25 cellular contexts compared by ENCODE assay signal in the genomic region with DNA sequence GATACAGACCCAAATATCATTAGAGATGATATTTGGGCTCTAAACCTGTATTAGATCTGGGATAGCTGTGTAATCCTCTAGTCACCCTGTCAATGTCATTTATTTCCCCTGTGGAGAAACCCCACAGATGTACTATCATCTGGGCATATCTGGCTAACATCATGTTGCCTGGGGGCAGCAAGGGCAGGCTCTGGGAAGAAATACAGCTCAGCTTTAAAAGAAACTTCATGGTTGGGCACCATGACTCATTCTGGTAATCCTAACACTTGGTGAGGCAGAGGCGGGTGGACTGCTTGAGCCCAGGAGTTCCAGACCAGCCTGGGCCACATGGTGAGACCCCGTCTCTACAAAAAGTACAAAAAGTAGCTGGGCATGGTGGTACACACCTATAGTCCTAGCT.
DNase-seq lines count a peak whose midpoint lies in the region; ATAC-seq, FAIRE-seq and TF ChIP-seq lines count a peak whose summit lies in the region.
"Had no signal": no experiment of that assay in that cellular context is flagged by ENCODE, and none has a peak within 500 bp of the region (broad histone marks: within the 10 kb centered on the region; RNA-seq: fewer than 3 reads in every experiment).

No MANE protein-coding gene starts in this region.

- H4K5ac ChIP-seq in IMR-90 (ENCODE audit: low read depth, low read length) = peak overlapping the region; percentile 65; the same call in 1 of the 2 replicates

- ATAC-seq in IMR-90 (ENCODE audit: low read depth) (0 out of 2 replicates have a peak, but pooled peaks have one; percentile 34), HG02763 (IDR thresholded peaks at IDR 0.05; ENCODE audit: unreplicated experiment) (no peak)
- ATAC-seq: left lung; naive thymus-derived CD8-positive, alpha-beta T cell had no signal

- intact Hi-C loops in IMR-90 (cut with micrococcal nuclease) = no loop called here

- no TSS peak for BruUV-seq in IMR-90 (replicated peaks; lab: Mats Ljungman, UMichigan)

- H2BK20ac ChIP-seq in IMR-90 (ENCODE audit: low read depth, low read length) = no peak overlapping the region

- H2AFZ ChIP-seq in IMR-90 (replicated peaks; ENCODE audit: low read length, poor library complexity) (no peak overlapping the region), SK-N-SH (ENCODE audit: low read depth) (no peak overlapping the region)

- H3K4ac ChIP-seq in IMR-90 (ENCODE audit: low read depth, low read length) = no peak overlapping the region

- H3K4me3 ChIP-seq in IMR-90 (ENCODE audit: insufficient read depth, low read depth, low read length) = no peak overlapping the region
- no peak overlapping the region for H3K4me3 ChIP-seq in SK-N-SH (ENCODE audit: low read depth in 2 of 2, low read length in 1 of 2)
- no peak overlapping the region for H3K4me3 ChIP-seq in fibroblast of mammary gland (ENCODE audit: control insufficient read depth, low read depth, low read length)
- H3K4me3 ChIP-seq in small intestine (ENCODE audit: low read depth in 1 of 2, low read length in 2 of 2) = no peak overlapping the region
- H3K4me3 ChIP-seq: left lung, uterus had no signal

- H2AK9ac ChIP-seq in IMR-90 (replicated peaks; ENCODE audit: low read depth, low read length, poor library complexity) = no peak overlapping the region

- no peak overlapping the region; the same call in 2 of the 3 replicates for H2BK15ac ChIP-seq in IMR-90 (ENCODE audit: low read depth, low read length)

- H4K20me1 ChIP-seq in IMR-90 (ENCODE audit: insufficient read depth, low read length) = no peaks in the 10 kb centered on the region
- no peaks in the 10 kb centered on the region for H4K20me1 ChIP-seq in SK-N-SH (ENCODE audit: insufficient read depth)

- no peak for TF ChIP-seq POLR2A in IMR-90 (IDR thresholded peaks at IDR 0.05; ENCODE audit: low read depth, low read length)

- no peaks in the 10 kb centered on the region for H3K9me3 Mint-ChIP-seq in osteocyte (ENCODE audit: unreplicated experiment)
- H3K9me3 Mint-ChIP-seq: mesothelial cell of epicardium; naive thymus-derived CD8-positive, alpha-beta T cell; T-helper 2 cell treated with Interferon-gamma antibody and Interleukin-4, amounts not matched to agents 5 μg/mL and 100 μg/mL, for 36 hours had no signal

- peak overlapping the region; percentile 41 for H2BK5ac ChIP-seq in IMR-90 (ENCODE audit: low read depth, low read length, poor library complexity, severe bottlenecking)

- CTCF ChIA-PET in IMR-90 (lab: Yijun Ruan, JAX) = interaction anchor here (1.1 to 1.4 kb wide), 2 partner anchors 8 to 12 kb away, joined by 3 to 4 read pairs; no protein-coding TSS in a partner anchor
- CTCF ChIA-PET in SK-N-SH (lab: Yijun Ruan, JAX) = no interaction called here

- H3F3A ChIP-seq in SK-N-SH (replicated peaks; ENCODE audit: insufficient read depth) = no peaks in the 10 kb centered on the region

- H3K4me3 Mint-ChIP-seq in osteocyte (ENCODE audit: unreplicated experiment) = no peak overlapping the region
- H3K4me3 Mint-ChIP-seq: immature natural killer cell; mesothelial cell of epicardium; naive thymus-derived CD8-positive, alpha-beta T cell; T-helper 2 cell treated with Interferon-gamma antibody and Interleukin-4, amounts not matched to agents 5 μg/mL and 100 μg/mL, for 36 hours had no signal

- H4K8ac ChIP-seq in IMR-90 (ENCODE audit: low read depth in 2 of 2, low read length in 2 of 2) = peak overlapping the region in 1 of 2 experiments; percentile 13; a peak in 1 of 4 replicates

- H3K79me1 ChIP-seq in IMR-90 (ENCODE audit: low read depth in 1 of 2, low read length in 2 of 2) = no peaks in the 10 kb centered on the region

- TF ChIP-seq EP300 in SK-N-SH (IDR thresholded peaks at IDR 0.05; ENCODE audit: borderline replicate concordance in 1 of 2, low read depth in 1 of 2, low read length in 1 of 2) = peak; percentile 36 to 52; a peak in 2 of 4 replicates

- H3K18ac ChIP-seq in IMR-90 (ENCODE audit: low read depth, low read length) = peak overlapping the region; percentile 65; the same call in 1 of the 2 replicates

- no peaks in the 10 kb centered on the region for H3K36me3 Mint-ChIP-seq in osteocyte (ENCODE audit: unreplicated experiment)
- H3K36me3 Mint-ChIP-seq: immature natural killer cell; naive thymus-derived CD8-positive, alpha-beta T cell had no signal

- H3K4me1 Mint-ChIP-seq in osteocyte (ENCODE audit: unreplicated experiment) = peaks cover 33% of the 10 kb centered on the region
- H3K4me1 Mint-ChIP-seq: immature natural killer cell; naive thymus-derived CD8-positive, alpha-beta T cell had no signal

- H3K36me3 ChIP-seq in IMR-90 (ENCODE audit: control insufficient read depth, insufficient read depth, low read length) = peaks cover 5% of the 10 kb centered on the region
- no peaks in the 10 kb centered on the region for H3K36me3 ChIP-seq in SK-N-SH (replicated peaks in 1 of 2; ENCODE audit: control insufficient read depth in 1 of 2, insufficient read depth in 2 of 2, low read length in 1 of 2)
- no peaks in the 10 kb centered on the region for H3K36me3 ChIP-seq in small intestine (ENCODE audit: control insufficient read depth in 2 of 2, insufficient read depth in 2 of 2, low read length in 2 of 2)
- H3K36me3 ChIP-seq: left lung, uterus, WERI-Rb-1 had no signal

- POLR2A ChIA-PET in IMR-90 (lab: Charles Lee; ENCODE audit: unreplicated experiment) = no interaction called here
- POLR2A ChIA-PET in SK-N-SH (lab: Yijun Ruan, JAX) = no interaction called here

- H4K91ac ChIP-seq in IMR-90 (ENCODE audit: insufficient read depth, low read depth, low read length) = no peak overlapping the region

- no peaks in the 10 kb centered on the region for H3K9me3 ChIP-seq in IMR-90 (ENCODE audit: control insufficient read depth, insufficient read depth, low read length)
- no peaks in the 10 kb centered on the region for H3K9me3 ChIP-seq in SK-N-SH
- no peaks in the 10 kb centered on the region for H3K9me3 ChIP-seq in small intestine (ENCODE audit: control insufficient read depth, low read depth)
- H3K9me3 ChIP-seq: left lung, uterus had no signal

- TF ChIP-seq CTCF in IMR-90 (conservative IDR thresholded peaks at IDR 0.05; ENCODE audit: low read depth, low read length) = no peak
- TF ChIP-seq CTCF in SK-N-SH (IDR thresholded peaks at IDR 0.05) = no peak
- no peak for TF ChIP-seq CTCF in fibroblast of mammary gland (conservative IDR thresholded peaks at IDR 0.05; ENCODE audit: control insufficient read depth, insufficient read depth, low read depth, low read length)
- no peak for TF ChIP-seq CTCF in osteocyte (IDR thresholded peaks at IDR 0.05)

- H2BK120ac ChIP-seq in IMR-90 (ENCODE audit: low read depth, low read length) = no peak overlapping the region

- H3K27ac ChIP-seq in IMR-90 (ENCODE audit: insufficient read depth, low read length) (no peak overlapping the region), SK-N-SH (ENCODE audit: low read depth in 2 of 2, low read length in 1 of 2) (no peak overlapping the region), small intestine (ENCODE audit: low read depth in 1 of 2, low read length in 1 of 2) (no peak overlapping the region)
- H3K27ac ChIP-seq: HL-60, left lung, uterus, WERI-Rb-1 had no signal

- peaks cover 12% of the 10 kb centered on the region for H3K4me1 ChIP-seq in IMR-90 (ENCODE audit: control insufficient read depth, insufficient read depth, low read length)
- no peaks in the 10 kb centered on the region; a peak in 1 of 4 replicates for H3K4me1 ChIP-seq in SK-N-SH (ENCODE audit: control insufficient read depth in 1 of 2, insufficient read depth in 2 of 2, low read depth in 1 of 2, low read length in 1 of 2)
- peaks cover 0 to 7% of the 10 kb centered on the region in 2 donors for H3K4me1 ChIP-seq in small intestine (ENCODE audit: control insufficient read depth in 2 of 2, insufficient read depth in 1 of 2, low read depth in 1 of 2, low read length in 1 of 2)
- H3K4me1 ChIP-seq: left lung, uterus had no signal

- H3K9me2 ChIP-seq in SK-N-SH = no peaks in the 10 kb centered on the region

- H3K9ac ChIP-seq in IMR-90 (ENCODE audit: low read depth, low read length) (no peak overlapping the region), SK-N-SH (no peak overlapping the region)

- DNase-seq in EH (ENCODE audit: low read depth) (peak; percentile 77), IMR-90 (peak; percentile 21), SK-N-SH (peak; percentile 7), fibroblast of mammary gland (ENCODE audit: low read depth) (peak; percentile 24), GM19238 (ENCODE audit: insufficient read length, low spot score) (no peak), small intestine (no peak), osteocyte (ENCODE audit: extremely low spot score, unreplicated experiment) (no peak)
- DNase-seq: activated CD4-positive, alpha-beta T cell treated with anti-CD3 and anti-CD28 coated beads, Interleukin-2, amount 50 U/mL, for 1 hour; activated naive CD4-positive, alpha-beta T cell treated with anti-CD3 and anti-CD28 coated beads, Interleukin-2, amount 50 U/mL, for 16 hours; aorta; C1 segment of cervical spinal cord; cerebellar nuclear complex; immature natural killer cell; left lung; naive thymus-derived CD8-positive, alpha-beta T cell; NCI-H510A treated with DMSO at 0.1 percent for 48 hours; occipital lobe; substantia nigra; uterus; WERI-Rb-1 had no signal

- H3K23ac ChIP-seq in IMR-90 (ENCODE audit: low read depth, low read length) = no peak overlapping the region

- H3K14ac ChIP-seq in IMR-90 (replicated peaks; ENCODE audit: low read depth, low read length) = no peak overlapping the region

- no peak overlapping the region for H3K56ac ChIP-seq in IMR-90 (ENCODE audit: extremely low read depth, insufficient read depth, low read length)

- peaks cover 5% of the 10 kb centered on the region; the same call in 1 of the 2 replicates for H3K9me1 ChIP-seq in IMR-90 (ENCODE audit: insufficient read depth, low read length)

- H3K27me3 Mint-ChIP-seq in osteocyte (ENCODE audit: unreplicated experiment) = no peaks in the 10 kb centered on the region
- H3K27me3 Mint-ChIP-seq: naive thymus-derived CD8-positive, alpha-beta T cell had no signal

- in situ Hi-C loops in IMR-90 (cut with MboI; ENCODE audit: low sequenced_read_pairs) = no loop called here

- TF ChIP-seq RAD21 in IMR-90 (IDR thresholded peaks at IDR 0.05; ENCODE audit: low read length) (no peak), SK-N-SH (IDR thresholded peaks at IDR 0.05; ENCODE audit: low read length) (no peak)

- no CpG with 5 or more reads among the region's 2 CpGs for WGBS in IMR-90 (ENCODE audit: extremely low coverage in 2 of 2, insufficient read length in 1 of 2), 2 experiments
- WGBS in SK-N-SH (ENCODE audit: low lambda C conversion rate) = 85% methylated on average over 2 of the region's 2 CpGs
- 89 to 92% (median 91%) methylated on average over 2 of the region's 2 CpGs for WGBS in small intestine, 3 donors

- no peaks in the 10 kb centered on the region for H3K27me3 ChIP-seq in IMR-90 (ENCODE audit: control insufficient read depth, insufficient read depth, low read length)
- H3K27me3 ChIP-seq in SK-N-SH (ENCODE audit: insufficient read depth) = no peaks in the 10 kb centered on the region
- H3K27me3 ChIP-seq in small intestine (ENCODE audit: control insufficient read depth in 2 of 2, insufficient read depth in 2 of 2, low read length in 2 of 2) = no peaks in the 10 kb centered on the region
- H3K27me3 ChIP-seq: left lung, uterus had no signal

- no peak overlapping the region for H2AK5ac ChIP-seq in IMR-90 (ENCODE audit: low read depth, low read length)

- H3K27ac Mint-ChIP-seq in osteocyte (ENCODE audit: unreplicated experiment) = no peak overlapping the region
- H3K27ac Mint-ChIP-seq: immature natural killer cell; naive thymus-derived CD8-positive, alpha-beta T cell; T-helper 2 cell treated with Interferon-gamma antibody and Interleukin-4, amounts not matched to agents 5 μg/mL and 100 μg/mL, for 36 hours had no signal

- H3K4me2 ChIP-seq in IMR-90 (ENCODE audit: low read depth, low read length) = no peak overlapping the region
- no peak overlapping the region for H3K4me2 ChIP-seq in SK-N-SH

- dilution Hi-C loops in IMR-90 (cut with HindIII; ENCODE audit: low sequenced_read_pairs, unreplicated experiment) = no loop called here

- no peak for FAIRE-seq in small intestine (lab: Jason Lieb, UNC)
- FAIRE-seq: endothelial cell of umbilical vein had no signal

- H3K79me2 ChIP-seq in SK-N-SH (ENCODE audit: insufficient read depth) = no peaks in the 10 kb centered on the region

Comparison
In these comparisons a context has a peak if more than half of its experiments do, and no peak if none do; other contexts are left out.
1. DNase-seq: peak in EH (single experiment), IMR-90 (single experiment), SK-N-SH (single experiment) and fibroblast of mammary gland (single experiment); none in GM19238 (single experiment), small intestine (single experiment) and osteocyte (single experiment).